Comparison of ENCODE assay signal across 8 cellular contexts in the genomic region with DNA sequence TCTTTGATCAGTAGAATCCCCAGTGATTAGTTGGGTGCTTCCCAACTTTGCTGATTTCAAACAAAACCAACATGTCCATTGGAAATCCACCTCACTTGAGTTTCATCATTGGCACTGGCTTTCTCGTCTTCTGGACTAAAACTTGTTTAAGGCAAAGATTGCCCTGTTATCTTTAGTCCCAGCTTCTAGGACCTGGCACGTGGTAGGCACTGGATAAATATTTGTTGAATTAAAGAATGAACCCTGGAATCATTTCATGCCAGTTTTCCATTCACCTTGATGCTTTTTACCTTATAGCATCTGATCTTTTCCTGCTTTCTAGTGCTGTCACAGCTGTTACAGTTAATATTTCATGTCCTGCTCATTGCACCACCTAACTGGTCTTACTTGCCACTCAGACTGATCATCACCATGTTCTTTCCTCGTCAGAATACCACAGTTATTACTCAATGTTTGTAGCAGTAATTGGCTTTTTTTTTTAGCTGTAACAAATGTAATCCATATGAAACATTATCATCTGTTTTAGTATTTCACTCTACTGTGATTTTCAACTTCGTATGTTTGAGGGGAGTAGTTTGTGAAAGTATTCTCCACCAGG. TPM values are rescaled to one million over a fixed set of nuclear protein-coding genes. Genes with fewer than 3 reads are reported as not detected.
DNase-seq lines count a peak whose midpoint lies in the region; ATAC-seq, FAIRE-seq and TF ChIP-seq lines count a peak whose summit lies in the region.

No MANE protein-coding gene starts in this region.

- no peaks in the 10 kb centered on the region for H3K36me3 ChIP-seq in small intestine (ENCODE audit: control insufficient read depth in 2 of 2, insufficient read depth in 2 of 2, low read length in 2 of 2)

- 40% methylated on average over 4 of the region's 4 CpGs for WGBS in A549 (ENCODE audit: missing lambda C conversion rate)
- WGBS in small intestine, 3 donors: 15 to 32% (median 28%) methylated on average over 4 of the region's 4 CpGs

- POLR2A ChIA-PET in A549 (lab: Yijun Ruan, JAX): interaction anchor here (0.6 to 1.1 kb wide), 2 partner anchors 31 to 233 kb away, joined by 3 read pairs; no protein-coding TSS in a partner anchor

- H3K27ac ChIP-seq in A549 (peak overlapping the region; percentile 80 to 93; a peak in 4 of 6 replicates), small intestine (ENCODE audit: low read depth in 1 of 2, low read length in 1 of 2) (no peak overlapping the region)

- FAIRE-seq in A549 (lab: Jason Lieb, UNC): no peak
- FAIRE-seq in H54 (lab: Jason Lieb, UNC): peak; percentile 86
- no peak for FAIRE-seq in small intestine (lab: Jason Lieb, UNC)

- H3K4me2 ChIP-seq in A549: peak overlapping the region; percentile 93

- H3K9me3 ChIP-seq in A549 (no peaks in the 10 kb centered on the region), T-helper 17 cell (ENCODE audit: control insufficient read depth, low read length, poor library complexity, severe bottlenecking) (no peaks in the 10 kb centered on the region), small intestine (ENCODE audit: control insufficient read depth, low read depth) (no peaks in the 10 kb centered on the region)

- TF ChIP-seq POLR2A in A549 (IDR thresholded peaks at IDR 0.05; ENCODE audit: low read length) (no peak), H54 (IDR thresholded peaks at IDR 0.05; ENCODE audit: low read depth, low read length) (no peak)

- H3K4me1 Mint-ChIP-seq in T-helper 17 cell: peaks cover 28% of the 10 kb centered on the region

- TF ChIP-seq EP300 in A549 (IDR thresholded peaks at IDR 0.05): no peak

- TF ChIP-seq CTCF in A549 (IDR thresholded peaks at IDR 0.05) (no peak), fibroblast of villous mesenchyme (IDR thresholded peaks at IDR 0.05; ENCODE audit: insufficient read depth, low read depth, low read length) (no peak)

- no peaks in the 10 kb centered on the region for H3K27me3 ChIP-seq in small intestine (ENCODE audit: control insufficient read depth in 2 of 2, insufficient read depth in 2 of 2, low read length in 2 of 2)

- H3K27me3 Mint-ChIP-seq in T-helper 17 cell: no peaks in the 10 kb centered on the region

- peak overlapping the region; percentile 90 for H3K27ac Mint-ChIP-seq in T-helper 17 cell

- ATAC-seq in A549 (no peak), T-helper 17 cell (no peak), HG02588 (IDR thresholded peaks at IDR 0.05; ENCODE audit: unreplicated experiment) (no peak)

- H3K4me3 Mint-ChIP-seq in T-helper 17 cell: peak overlapping the region; percentile 97

- CTCF ChIA-PET in A549 (lab: Yijun Ruan, JAX): no interaction called here

- peaks cover 25% of the 10 kb centered on the region for H3K4me1 ChIP-seq in A549
- peaks cover 3 to 6% of the 10 kb centered on the region in 2 donors for H3K4me1 ChIP-seq in small intestine (ENCODE audit: control insufficient read depth in 2 of 2, insufficient read depth in 1 of 2, low read depth in 1 of 2, low read length in 1 of 2)

- no peak for TF ChIP-seq RAD21 in A549 (conservative IDR thresholded peaks at IDR 0.05 in 1 of 2, IDR thresholded peaks at IDR 0.05 in 1 of 2)

- H3K4me3 ChIP-seq in A549 (peak overlapping the region; percentile 77), fibroblast of villous mesenchyme (ENCODE audit: low read depth, low read length) (peak overlapping the region; percentile 86), small intestine (ENCODE audit: low read depth in 1 of 2, low read length in 2 of 2) (peak overlapping the region; percentile 37 to 65)

- no peaks in the 10 kb centered on the region for H3K36me3 Mint-ChIP-seq in T-helper 17 cell (ENCODE audit: low read depth)

- DNase-seq in A549 (ENCODE audit: low read depth in 1 of 2, low spot score in 1 of 2): no peak
- DNase-seq in H54 (ENCODE audit: insufficient read length, low spot score): no peak
- DNase-seq in T-helper 17 cell: no peak
- DNase-seq in fibroblast of villous mesenchyme (ENCODE audit: low read depth): peak; percentile 46
- peak; percentile 24 for DNase-seq in small intestine
- DNase-seq in NCI-H1436 treated with DMSO at 0.1 percent for 48 hours (lab: John Stamatoyannopoulos, UW): no peak
- no peak for DNase-seq in NCI-H446 (lab: John Stamatoyannopoulos, UW)

TF ChIP-seq in A549, 52 proteins besides CTCF, POLR2A, EP300 and RAD21:
- TF ChIP-seq FOXS1 (CRISPR knock-in tag; IDR thresholded peaks at IDR 0.05): no peak
- TF ChIP-seq JUN (IDR thresholded peaks at IDR 0.05): no peak
- no peak for TF ChIP-seq TP53 (CRISPR knock-in tag; IDR thresholded peaks at IDR 0.05)
- TF ChIP-seq FOSL2 (IDR thresholded peaks at IDR 0.05): no peak
- no peak for TF ChIP-seq FOSL2 (CRISPR knock-in tag; IDR thresholded peaks at IDR 0.05)
- no peak for TF ChIP-seq PHF8 (IDR thresholded peaks at IDR 0.05; ENCODE audit: borderline replicate concordance, low read depth)
- TF ChIP-seq MAZ (IDR thresholded peaks at IDR 0.05; ENCODE audit: borderline replicate concordance, low read depth, low read length): no peak
- no peak for TF ChIP-seq MAFK (IDR thresholded peaks at IDR 0.05; ENCODE audit: partially characterized antibody)

RNA-seq across cellular contexts. Expression of a gene that starts 7.3 kb away (rescaled TPM):
- 0.03 TPM in 1 of 2 replicates, not detected in the other for polyA plus RNA-seq in A549 (2011; rRNA removed)
- polyA plus RNA-seq in A549 (2012; cell fraction: cytosol; rRNA removed): not detected in 2 replicates
- polyA plus RNA-seq in A549 (2012; cell fraction: nucleus; rRNA removed): 0.12 TPM in 1 of 2 replicates, not detected in the other
- polyA plus RNA-seq in A549 (2017; fragmentation: RNase III; extraction: RNeasy Plus Mini Kit Qiagen cat#74134 plus additional on column Dnase treatment): not detected in 3 replicates
- not detected in 2 replicates for polyA minus RNA-seq in A549 (2011; rRNA and poly(A)+ RNA removed)
- under 1 TPM in 1 of 2 donors, not detected in 1; 0.08 TPM for total RNA-seq in T-helper 17 cell
- total RNA-seq in fibroblast of villous mesenchyme: under 0.01 TPM in 1 of 2 replicates, not detected in the other
- not detected for polyA plus RNA-seq in small intestine

Comparison
In these comparisons a context has a peak if more than half of its experiments do, and no peak if none do; other contexts are left out.
1. DNase-seq: peak in fibroblast of villous mesenchyme (single experiment) and small intestine (single experiment); none in A549 (0 of 2), H54 (single experiment), T-helper 17 cell (0 of 3), NCI-H1436 treated with DMSO at 0.1 percent for 48 hours (single experiment) and NCI-H446 (0 of 2).
2. H3K27ac ChIP-seq: peak in A549 (2 of 2); none in small intestine (0 of 2).
3. Peak in every context shown above with its lines, with median percentiles within 50 percentile points of each other: H3K4me3 ChIP-seq.